In genomic region chr4:60812811-60813210, GRCh38 we compare ENCODE assay signal across 27 cellular contexts.
"Had no signal": no experiment of that assay in that cellular context is flagged by ENCODE, and none has a peak within 500 bp of the region (broad histone marks: within the 10 kb centered on the region; RNA-seq: fewer than 3 reads in every experiment).

No MANE protein-coding gene starts in this region.

- H3K36me3 ChIP-seq: neural progenitor cell, ovary, right lobe of liver, sigmoid colon, stomach, thoracic aorta, thyroid gland, tibial nerve, upper lobe of left lung, vagina had no signal

- ATAC-seq: psoas muscle; right cardiac atrium; right lobe of liver; stimulated activated effector memory CD8-positive, alpha-beta T cell treated with anti-CD3 and anti-CD28 coated beads, Interleukin-12 subunit alpha, Interleukin-12 subunit beta, amount 100 ng/mL, for 72 hours; stimulated activated naive B cell treated with anti-CD40 and anti-IgM and Interleukin-4, amounts not matched to agents 10 μg/mL and 1 μg/mL and 100 μg/mL, for 72 hours had no signal

- H3K27ac ChIP-seq: neural progenitor cell, ovary, parathyroid adenoma, psoas muscle, right lobe of liver, sigmoid colon, stomach, thoracic aorta, thyroid gland, tibial nerve, upper lobe of left lung, vagina had no signal

- H3K36me3 Mint-ChIP-seq: neural progenitor cell; stimulated activated effector memory CD8-positive, alpha-beta T cell treated with anti-CD3 and anti-CD28 coated beads, Interleukin-12 subunit alpha, Interleukin-12 subunit beta, amount 100 ng/mL, for 72 hours; stimulated activated naive B cell treated with anti-CD40 and anti-IgM and Interleukin-4, amounts not matched to agents 10 μg/mL and 1 μg/mL and 100 μg/mL, for 72 hours had no signal

- H3K27me3 ChIP-seq: neural progenitor cell, ovary, right lobe of liver, sigmoid colon, stomach, thyroid gland, tibial nerve, upper lobe of left lung, vagina had no signal

- H3K79me2 ChIP-seq: parathyroid adenoma had no signal

- H3K4me2 ChIP-seq: neural progenitor cell had no signal

- H3K4me1 ChIP-seq: neural progenitor cell, parathyroid adenoma, psoas muscle, right lobe of liver, sigmoid colon, stomach, thyroid gland, tibial nerve, upper lobe of left lung, vagina had no signal

- DNase-seq: occipital lobe; ovary; posterior cingulate gyrus; psoas muscle; right cardiac atrium; right lobe of liver; sigmoid colon; small intestine; stimulated activated CD4-positive, alpha-beta T cell treated with anti-CD3 and anti-CD28 coated beads, Interleukin-15, amount 100 ng/mL, for 24 hours; stimulated activated CD4-positive, alpha-beta T cell treated with anti-CD3 and anti-CD28 coated beads, Interleukin-2, amount 100 ng/mL, for 24 hours; stimulated activated CD4-positive, alpha-beta T cell treated with anti-CD3 and anti-CD28 coated beads, Interleukin-2, amount 100 ng/mL, for 48 hours; stimulated activated CD4-positive, alpha-beta T cell treated with anti-CD3 and anti-CD28 coated beads, Interleukin-4, amount 100 ng/mL, for 24 hours; stimulated activated naive B cell treated with anti-CD40 and anti-IgM and Interleukin-4, amounts not matched to agents 10 μg/mL and 1 μg/mL and 100 μg/mL, for 72 hours; stimulated activated naive CD4-positive, alpha-beta T cell treated with Interleukin-2 at 50 U/mL for 16 hours; stomach; thyroid gland; trophoblast cell; upper lobe of left lung had no signal

- H3K27me3 Mint-ChIP-seq: progenitor cell of endocrine pancreas; stimulated activated naive B cell treated with anti-CD40 and anti-IgM and Interleukin-4, amounts not matched to agents 10 μg/mL and 1 μg/mL and 100 μg/mL, for 72 hours; stimulated activated naive CD8-positive, alpha-beta T cell treated with anti-CD3 and anti-CD28 coated beads, Interleukin-15, Interleukin-2, amounts not matched to agents 100 ng/mL and 50 ng/mL, for 24 hours had no signal

- H3K4me1 Mint-ChIP-seq: nephron; neural progenitor cell; stimulated activated effector memory CD8-positive, alpha-beta T cell treated with anti-CD3 and anti-CD28 coated beads, Interleukin-12 subunit alpha, Interleukin-12 subunit beta, amount 100 ng/mL, for 72 hours; stimulated activated naive B cell treated with anti-CD40 and anti-IgM and Interleukin-4, amounts not matched to agents 10 μg/mL and 1 μg/mL and 100 μg/mL, for 72 hours had no signal

- H2AFZ ChIP-seq: neural progenitor cell, parathyroid adenoma had no signal

- H3K9me3 Mint-ChIP-seq: nephron, neural progenitor cell had no signal

- H3K4me3 Mint-ChIP-seq: nephron; neural progenitor cell; stimulated activated effector memory CD8-positive, alpha-beta T cell treated with anti-CD3 and anti-CD28 coated beads, Interleukin-12 subunit alpha, Interleukin-12 subunit beta, amount 100 ng/mL, for 72 hours; stimulated activated naive B cell treated with anti-CD40 and anti-IgM and Interleukin-4, amounts not matched to agents 10 μg/mL and 1 μg/mL and 100 μg/mL, for 72 hours; stimulated activated naive CD8-positive, alpha-beta T cell treated with anti-CD3 and anti-CD28 coated beads, Interleukin-15, Interleukin-2, amounts not matched to agents 100 ng/mL and 50 ng/mL, for 24 hours had no signal

- H3K9me3 ChIP-seq: ovary, psoas muscle, right lobe of liver, sigmoid colon, stomach, thoracic aorta, thyroid gland, tibial nerve, upper lobe of left lung, vagina had no signal

- H3K9ac ChIP-seq: neural progenitor cell, parathyroid adenoma had no signal

- H3K4me3 ChIP-seq: neural progenitor cell, ovary, psoas muscle, right lobe of liver, sigmoid colon, stomach, thoracic aorta, thyroid gland, tibial nerve, upper lobe of left lung, vagina had no signal

- H3K27ac Mint-ChIP-seq: nephron; neural progenitor cell; progenitor cell of endocrine pancreas; stimulated activated effector memory CD8-positive, alpha-beta T cell treated with anti-CD3 and anti-CD28 coated beads, Interleukin-12 subunit alpha, Interleukin-12 subunit beta, amount 100 ng/mL, for 72 hours; stimulated activated naive B cell treated with anti-CD40 and anti-IgM and Interleukin-4, amounts not matched to agents 10 μg/mL and 1 μg/mL and 100 μg/mL, for 72 hours; stimulated activated naive CD8-positive, alpha-beta T cell treated with anti-CD3 and anti-CD28 coated beads, Interleukin-15, Interleukin-2, amounts not matched to agents 100 ng/mL and 50 ng/mL, for 24 hours had no signal
